31 cellular contexts compared by ENCODE assay signal in the genomic region with DNA sequence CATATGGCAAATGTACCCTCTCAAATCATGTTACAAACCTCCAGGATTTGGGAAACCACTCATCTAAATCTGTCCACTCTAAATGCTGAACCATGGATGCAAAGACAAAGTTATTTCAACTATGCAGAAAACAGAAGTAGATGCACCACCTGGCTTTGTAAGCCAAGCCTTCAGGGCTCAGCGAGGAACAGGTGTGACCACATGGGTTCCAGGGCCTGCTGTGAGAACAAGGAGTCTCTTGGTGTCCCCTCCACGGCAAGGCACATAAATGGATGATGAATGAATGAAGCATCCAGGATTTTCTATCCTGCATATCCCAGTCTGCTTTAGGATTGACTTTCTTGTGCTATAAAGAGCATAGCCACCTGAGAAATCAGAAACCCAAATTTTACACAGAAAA.
"Had no signal": no experiment of that assay in that cellular context is flagged by ENCODE, and none has a peak within 500 bp of the region (broad histone marks: within the 10 kb centered on the region; RNA-seq: fewer than 3 reads in every experiment).

No MANE protein-coding gene starts in this region.

- H3K27me3 ChIP-seq: neutrophil, ovary, right lobe of liver, sigmoid colon, spleen, suprapubic skin, testis, tibial artery, transverse colon, upper lobe of right lung, uterus had no signal

- H3K9me3 ChIP-seq: neutrophil, ovary, psoas muscle, right lobe of liver, sigmoid colon, suprapubic skin, testis, upper lobe of right lung, uterus had no signal

- H3K4me1 ChIP-seq: parathyroid adenoma, psoas muscle, right lobe of liver, sigmoid colon, spleen, suprapubic skin, testis, tibial artery, transverse colon, upper lobe of right lung, uterus had no signal

- DNase-seq: naive thymus-derived CD8-positive, alpha-beta T cell; nephron progenitor cell; nucleus accumbens; ovary; posterior cingulate gyrus; psoas muscle; right cardiac atrium; right lobe of liver; sigmoid colon; spleen; stimulated activated CD4-positive, alpha-beta T cell treated with anti-CD3 and anti-CD28 coated beads, Interleukin-12 subunit alpha, Interleukin-12 subunit beta, amount 100 ng/mL, for 4 hours; stimulated activated CD4-positive, alpha-beta T cell treated with anti-CD3 and anti-CD28 coated beads, Interleukin-1b, Interleukin-23, amount 100 ng/mL, for 48 hours; stimulated activated CD4-positive, alpha-beta T cell treated with anti-CD3 and anti-CD28 coated beads, Interleukin-4, amount 100 ng/mL, for 1 hour; stimulated activated CD4-positive, alpha-beta T cell treated with anti-CD3 and anti-CD28 coated beads, Interleukin-4, amount 100 ng/mL, for 4 hours; stimulated activated CD8-positive, alpha-beta memory T cell treated with anti-CD3 and anti-CD28 coated beads, Interleukin-4, amount 100 ng/mL, for 48 hours; stimulated activated naive CD4-positive, alpha-beta T cell; stimulated activated naive CD8-positive, alpha-beta T cell treated with anti-CD3 and anti-CD28 coated beads, Interleukin-15, amount 100 ng/mL, for 72 hours; stimulated activated naive CD8-positive, alpha-beta T cell treated with anti-CD3 and anti-CD28 coated beads, Interleukin-15, Interleukin-2, amounts not matched to agents 100 U/mL and 50 U/mL, for 24 hours; substantia nigra; testis; tibial artery; transverse colon; upper lobe of right lung; uterus had no signal

- H3K27ac ChIP-seq: neutrophil, ovary, parathyroid adenoma, psoas muscle, right lobe of liver, sigmoid colon, skin epidermis, spleen, suprapubic skin, testis, tibial artery, transverse colon, upper lobe of right lung, uterus had no signal

- H3K4me3 ChIP-seq: ovary, psoas muscle, right lobe of liver, sigmoid colon, skin epidermis, smooth muscle cell, spleen, suprapubic skin, testis, tibial artery, transverse colon, upper lobe of right lung, uterus had no signal

- H3K36me3 ChIP-seq: neutrophil, ovary, right lobe of liver, transverse colon, upper lobe of right lung, uterus had no signal

- ATAC-seq: naive thymus-derived CD8-positive, alpha-beta T cell; natural killer cell treated with Interleukin-12 subunit alpha and Interleukin-12 subunit beta and Interleukin-15 and Interleukin-18, amount 100 ng/mL, for 72 hours; psoas muscle; right cardiac atrium; right lobe of liver; stimulated activated memory B cell treated with anti-CD40 and anti-IgM and Interleukin-4, amounts not matched to agents 10 μg/mL and 1 μg/mL and 100 μg/mL, for 72 hours; stimulated activated naive CD8-positive, alpha-beta T cell treated with anti-CD3 and anti-CD28 coated beads, Interleukin-15, amount 100 ng/mL, for 72 hours; stimulated activated naive CD8-positive, alpha-beta T cell treated with anti-CD3 and anti-CD28 coated beads, Interleukin-15, Interleukin-2, amounts not matched to agents 100 U/mL and 50 U/mL, for 24 hours; upper lobe of right lung had no signal
